ENCODE assay signal across 15 cellular contexts in genomic region chr13:113005076-113005865, GRCh38. TPM values are rescaled to one million over a fixed set of nuclear protein-coding genes. Genes with fewer than 3 reads are reported as not detected.
DNase-seq lines count a peak whose midpoint lies in the region; ATAC-seq lines count a peak whose summit lies in the region.
"Had no signal": no experiment of that assay in that cellular context is flagged by ENCODE, and none has a peak within 500 bp of the region (broad histone marks: within the 10 kb centered on the region; RNA-seq: fewer than 3 reads in every experiment).

No MANE protein-coding gene starts in this region.

- peak; percentile 46 for DNase-seq in activated CD4-positive, CD25-positive, alpha-beta regulatory T cell treated with anti-CD3 and anti-CD28 coated beads, Interleukin-2, amount 50 U/mL, for 72 hours
- DNase-seq in activated CD4-positive, CD25-positive, alpha-beta regulatory T cell (lab: John Stamatoyannopoulos, UW): no peak
- DNase-seq in Kasumi-1 (lab: John Stamatoyannopoulos, UW) (peak; percentile 38 to 40), immature natural killer cell (peak; percentile 64 to 67 (median 66)), NCI-H524 treated with DMSO at 0.1 percent for 48 hours (lab: John Stamatoyannopoulos, UW) (no peak), NCI-H1436 treated with DMSO at 0.1 percent for 48 hours (lab: John Stamatoyannopoulos, UW) (no peak)
- peak; percentile 22 to 36 for DNase-seq in activated T-cell treated with anti-CD3 and anti-CD28 coated beads, Interleukin-2, amount 50 U/mL, for 48 hours
- DNase-seq: left colon, NCI-H748 treated with DMSO at 0.1 percent for 48 hours, Peyer's patch had no signal

- no peak for ATAC-seq in GM18511 (IDR thresholded peaks at IDR 0.05; ENCODE audit: unreplicated experiment)
- ATAC-seq: left colon; SK-N-SH treated with all-trans-retinoic acid at 6 μM for 48 hours; stimulated activated memory B cell treated with anti-CD40 and anti-IgM and Interleukin-4, amounts not matched to agents 10 μg/mL and 1 μg/mL and 100 μg/mL, for 72 hours had no signal

- peaks cover 20 to 32% (median 22%) of the 10 kb centered on the region in 3 donors for H3K27me3 Mint-ChIP-seq in immature natural killer cell (ENCODE audit: low read depth in 3 of 3)

- peaks cover 0 to 10% (median 5%) of the 10 kb centered on the region in 6 donors for H3K9me3 Mint-ChIP-seq in immature natural killer cell
- H3K9me3 Mint-ChIP-seq: stimulated activated memory B cell treated with anti-CD40 and anti-IgM and Interleukin-4, amounts not matched to agents 10 μg/mL and 1 μg/mL and 100 μg/mL, for 72 hours had no signal

- H3K27ac Mint-ChIP-seq in immature natural killer cell: peak overlapping the region; percentile 89 to 99 (median 96)
- H3K27ac Mint-ChIP-seq: activated T-helper 2 cell treated with anti-CD3 and anti-CD28 coated beads, Interferon-gamma antibody, Interleukin-2, Interleukin-4, amounts not matched to agents 10 μg/mL and 5 μg/mL and 100 μg/mL, durations not matched to agents 14 hours and 24 hours and 36 hours; stimulated activated memory B cell treated with anti-CD40 and anti-IgM and Interleukin-4, amounts not matched to agents 10 μg/mL and 1 μg/mL and 100 μg/mL, for 72 hours had no signal

- H3K36me3 Mint-ChIP-seq in immature natural killer cell: no peaks in the 10 kb centered on the region
- H3K36me3 Mint-ChIP-seq: CD14-positive monocyte; stimulated activated memory B cell treated with anti-CD40 and anti-IgM and Interleukin-4, amounts not matched to agents 10 μg/mL and 1 μg/mL and 100 μg/mL, for 72 hours had no signal

- peaks cover 15 to 21% of the 10 kb centered on the region in 2 donors for H3K4me1 Mint-ChIP-seq in immature natural killer cell

- H3K4me3 Mint-ChIP-seq in immature natural killer cell: peak overlapping the region; percentile 74 to 90 (median 76)
- H3K4me3 Mint-ChIP-seq: CD14-positive monocyte; stimulated activated memory B cell treated with anti-CD40 and anti-IgM and Interleukin-4, amounts not matched to agents 10 μg/mL and 1 μg/mL and 100 μg/mL, for 72 hours had no signal

RNA-seq across cellular contexts. Expression of gene MCF2L, which starts 36.3 kb away (rescaled TPM):
- polyA plus RNA-seq in immature natural killer cell: under 1 TPM in 1 of 3 donors, not detected in 2; 0.82 TPM
- polyA plus RNA-seq: CD14-positive monocyte had no signal

Comparison
In these comparisons a context has a peak if more than half of its experiments do, and no peak if none do; other contexts are left out.
1. DNase-seq: peak in activated CD4-positive, CD25-positive, alpha-beta regulatory T cell treated with anti-CD3 and anti-CD28 coated beads, Interleukin-2, amount 50 U/mL, for 72 hours (single experiment), Kasumi-1 (2 of 2), activated T-cell treated with anti-CD3 and anti-CD28 coated beads, Interleukin-2, amount 50 U/mL, for 48 hours (2 of 2) and immature natural killer cell (3 of 3); none in activated CD4-positive, CD25-positive, alpha-beta regulatory T cell (0 of 4), NCI-H524 treated with DMSO at 0.1 percent for 48 hours (single experiment) and NCI-H1436 treated with DMSO at 0.1 percent for 48 hours (single experiment).